13 cellular contexts compared by ENCODE assay signal in the genomic region with DNA sequence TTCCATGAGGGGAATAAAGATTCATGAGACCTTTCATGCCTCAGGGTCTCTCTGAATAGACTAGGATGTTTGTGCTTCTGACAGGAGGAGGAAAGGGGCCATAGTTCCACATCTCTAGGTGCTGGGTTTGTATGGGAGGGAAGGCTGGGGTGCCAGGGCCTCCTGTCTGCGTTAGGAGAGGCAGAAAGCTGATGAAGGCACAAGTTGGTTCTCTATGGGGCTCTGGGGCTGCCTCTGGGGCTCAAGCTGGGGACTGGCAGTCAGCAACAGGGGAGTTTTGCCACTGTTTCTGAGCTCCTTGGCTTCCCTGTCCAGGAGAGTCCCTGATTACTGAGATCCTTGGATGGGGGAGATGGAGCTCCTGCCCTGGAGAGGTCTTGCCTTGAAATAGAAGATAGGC. TPM values are rescaled to one million over a fixed set of nuclear protein-coding genes. Genes with fewer than 3 reads are reported as not detected.
A peak's percentile ranks its signal among the peaks of the same experiment; 100 is the strongest.
DNase-seq lines count a peak whose midpoint lies in the region; ATAC-seq, FAIRE-seq and TF ChIP-seq lines count a peak whose summit lies in the region.
"Had no signal": no experiment of that assay in that cellular context is flagged by ENCODE, and none has a peak within 500 bp of the region (broad histone marks: within the 10 kb centered on the region; RNA-seq: fewer than 3 reads in every experiment).

No MANE protein-coding gene starts in this region.

- H3K9me3 Mint-ChIP-seq in Caco-2 (ENCODE audit: unreplicated experiment), result peaks cover 10% of the 10 kb centered on the region
- H3K9me3 Mint-ChIP-seq: CD8-positive, alpha-beta memory T cell; HFFc6 had no signal

- POLR2A ChIA-PET in Caco-2 (lab: Charles Lee), result interaction anchor here (3.1 kb wide), 1 partner anchor 30 kb away, joined by 23 read pairs; a partner anchor contains a TSS

- H4K20me1 ChIP-seq in smooth muscle cell (ENCODE audit: low read depth), result no peaks in the 10 kb centered on the region

- no peak for FAIRE-seq in HTR-8/SVneo (lab: Jason Lieb, UNC)
- FAIRE-seq: A549 had no signal

- no peak overlapping the region for H3K27ac ChIP-seq in smooth muscle cell (ENCODE audit: low read depth)
- H3K27ac ChIP-seq: A549 had no signal

- peak in 1 of 2 experiments; percentile 25 for DNase-seq in Caco-2
- peak; percentile 28 for DNase-seq in ecto neural progenitor cell (ENCODE audit: low spot score)
- DNase-seq in smooth muscle cell (lab: John Stamatoyannopoulos, UW; ENCODE audit: unreplicated experiment), result no peak
- no peak for DNase-seq in HTR-8/SVneo (ENCODE audit: insufficient read length, low spot score)
- DNase-seq: CD8-positive, alpha-beta memory T cell; DMS53; HCEC 1CT; HFFc6; IMR-90 had no signal

- peaks cover 32% of the 10 kb centered on the region for H3K4me1 Mint-ChIP-seq in Caco-2 (ENCODE audit: low read depth, unreplicated experiment)

- H3K36me3 Mint-ChIP-seq in Caco-2 (ENCODE audit: insufficient read depth, unreplicated experiment), result peaks cover 21% of the 10 kb centered on the region
- H3K36me3 Mint-ChIP-seq: CD8-positive, alpha-beta memory T cell had no signal

- WGBS in smooth muscle cell (ENCODE audit: low lambda C conversion rate), result 88% methylated on average over 1 of the region's 1 CpG

- 0 out of 2 replicates have a peak, but pooled peaks cover 8% of the 10 kb centered on the region for H3K36me3 ChIP-seq in Caco-2 (ENCODE audit: control insufficient read depth, insufficient read depth, low read length)
- H3K36me3 ChIP-seq in mucosa of stomach (ENCODE audit: control insufficient read depth, insufficient read depth, low read length), result no peaks in the 10 kb centered on the region
- H3K36me3 ChIP-seq in smooth muscle cell (ENCODE audit: low read depth), result no peaks in the 10 kb centered on the region

- H2AFZ ChIP-seq in smooth muscle cell (ENCODE audit: low read depth), result no peak overlapping the region

- H3K4me3 ChIP-seq in Caco-2 (ENCODE audit: low read depth, low read length), result no peak overlapping the region
- H3K4me3 ChIP-seq in mucosa of stomach (ENCODE audit: low read length), result no peak overlapping the region
- H3K4me3 ChIP-seq in smooth muscle cell, result no peak overlapping the region
- H3K4me3 ChIP-seq: A549 had no signal

- no peaks in the 10 kb centered on the region for H3K27me3 Mint-ChIP-seq in Caco-2 (ENCODE audit: insufficient read depth, unreplicated experiment)

- no peaks in the 10 kb centered on the region for H3K9me3 ChIP-seq in Caco-2
- no peaks in the 10 kb centered on the region for H3K9me3 ChIP-seq in mucosa of stomach (ENCODE audit: control insufficient read depth, low read length)
- H3K9me3 ChIP-seq in smooth muscle cell (replicated peaks; ENCODE audit: low read depth), result no peaks in the 10 kb centered on the region
- H3K9me3 ChIP-seq: A549 had no signal

- H3K4me3 Mint-ChIP-seq in Caco-2 (ENCODE audit: unreplicated experiment), result no peak overlapping the region
- H3K4me3 Mint-ChIP-seq: CD8-positive, alpha-beta memory T cell; HFFc6 had no signal

- H3K9ac ChIP-seq in mucosa of stomach (ENCODE audit: low read length), result peak overlapping the region; percentile 9
- no peak overlapping the region for H3K9ac ChIP-seq in smooth muscle cell (ENCODE audit: low read depth)

- TF ChIP-seq CTCF in Caco-2 (IDR thresholded peaks at IDR 0.05; ENCODE audit: insufficient read depth in 1 of 2, low read depth in 1 of 2, low read length in 1 of 2, severe bottlenecking in 1 of 2, unreplicated experiment in 1 of 2) (no peak), smooth muscle cell (IDR thresholded peaks at IDR 0.05; ENCODE audit: borderline replicate concordance, insufficient read depth, poor library complexity, severe bottlenecking) (no peak)

- H3K27me3 ChIP-seq in Caco-2 (replicated peaks; ENCODE audit: control insufficient read depth, insufficient read depth, low read length), result no peaks in the 10 kb centered on the region
- no peaks in the 10 kb centered on the region for H3K27me3 ChIP-seq in mucosa of stomach (ENCODE audit: control insufficient read depth, insufficient read depth, low read length)
- H3K27me3 ChIP-seq in smooth muscle cell (ENCODE audit: low read depth), result no peaks in the 10 kb centered on the region

- H3K4me1 ChIP-seq in Caco-2 (peaks cover 63% of the 10 kb centered on the region), mucosa of stomach (ENCODE audit: control insufficient read depth, insufficient read depth, low read length) (peaks cover 62% of the 10 kb centered on the region), smooth muscle cell (ENCODE audit: low read depth) (peaks cover 18% of the 10 kb centered on the region)

- H3K79me2 ChIP-seq in smooth muscle cell (ENCODE audit: low read depth), result no peaks in the 10 kb centered on the region

- intact Hi-C loops in Caco-2 (cut with micrococcal nuclease; ENCODE audit: unreplicated experiment), result no loop called here

- BruUV-seq in Caco-2 (replicated peaks; lab: Mats Ljungman, UMichigan), result no TSS peak

- H3F3A ChIP-seq in smooth muscle cell (ENCODE audit: low read depth), result peaks cover 12% of the 10 kb centered on the region

- peak overlapping the region; percentile 91 for H3K27ac Mint-ChIP-seq in Caco-2 (ENCODE audit: unreplicated experiment)
- H3K27ac Mint-ChIP-seq: CD8-positive, alpha-beta memory T cell; HFFc6 had no signal

- H3K4me2 ChIP-seq in smooth muscle cell, result no peak overlapping the region
- H3K4me2 ChIP-seq: A549 had no signal

- no peak for ATAC-seq in GM21528 (IDR thresholded peaks at IDR 0.05; ENCODE audit: low FRiP score, unreplicated experiment)
- ATAC-seq: A549 had no signal

- CTCF ChIA-PET in Caco-2 (lab: Charles Lee), result interaction anchor here (0.6 to 2.9 kb wide), 4 partner anchors 10 to 77 kb away, joined by 3 to 15 read pairs (median 8); a partner anchor contains a TSS

RNA-seq across cellular contexts. Expression of a gene that starts 4.1 kb away (rescaled TPM):
- total RNA-seq in Caco-2 (2022) (48.1 and 58.2 TPM in 2 replicates), smooth muscle cell (3.9 and 6.3 TPM in 2 replicates)
- 4.2 and 5.1 TPM in 2 replicates for polyA plus RNA-seq in smooth muscle cell
- total RNA-seq: H4 had no signal
- polyA plus RNA-seq: CD8-positive, alpha-beta memory T cell had no signal

RNA-seq across cellular contexts. Expression of a gene that starts 30.3 kb away (rescaled TPM):
- total RNA-seq in Caco-2 (2022) (10.5 and 14.4 TPM in 2 replicates), smooth muscle cell (4.0 and 6.5 TPM in 2 replicates)
- 9.7 and 10.2 TPM in 2 replicates for polyA plus RNA-seq in smooth muscle cell
